ENCODE assay signal across 23 cellular contexts in genomic region chr10:4221315-4221714, GRCh38.
DNase-seq lines count a peak whose midpoint lies in the region; ATAC-seq and TF ChIP-seq lines count a peak whose summit lies in the region.
"Had no signal": no experiment of that assay in that cellular context is flagged by ENCODE, and none has a peak within 500 bp of the region (broad histone marks: within the 10 kb centered on the region; RNA-seq: fewer than 3 reads in every experiment).

No MANE protein-coding gene starts in this region.

- POLR2A ChIA-PET in OCI-LY7 (lab: Charles Lee): no interaction called here

- no peaks in the 10 kb centered on the region for H3K36me3 Mint-ChIP-seq in activated naive CD4-positive, alpha-beta T cell treated with anti-CD3 and anti-CD28 coated beads, Interleukin-2, amount 50 U/mL, for 72 hours
- H3K36me3 Mint-ChIP-seq in activated naive CD4-positive, alpha-beta T cell treated with anti-CD3 and anti-CD28 coated beads, Interleukin-2, amount 10 ng/mL, durations not matched to agents 7 days and 5 days: no peaks in the 10 kb centered on the region
- no peaks in the 10 kb centered on the region for H3K36me3 Mint-ChIP-seq in effector memory CD8-positive, alpha-beta T cell (ENCODE audit: insufficient read depth)
- H3K36me3 Mint-ChIP-seq: brain, natural killer cell had no signal

- no peak overlapping the region for H3K27ac ChIP-seq in OCI-LY7 (ENCODE audit: low read depth, low read length, poor library complexity, severe bottlenecking)
- H3K27ac ChIP-seq: colonic mucosa, esophagus squamous epithelium, VCaP had no signal

- H3K9me2 ChIP-seq in OCI-LY7 (ENCODE audit: insufficient read depth, low read length): no peaks in the 10 kb centered on the region
- H3K9me2 ChIP-seq: SK-N-SH had no signal

- BruUV-seq in OCI-LY7 (replicated peaks; lab: Mats Ljungman, UMichigan): no TSS peak

- no peaks in the 10 kb centered on the region for H3K4me1 Mint-ChIP-seq in activated naive CD4-positive, alpha-beta T cell treated with anti-CD3 and anti-CD28 coated beads, Interleukin-2, amount 10 ng/mL, durations not matched to agents 7 days and 5 days
- H3K4me1 Mint-ChIP-seq in effector memory CD8-positive, alpha-beta T cell (ENCODE audit: low read depth in 2 of 2): peaks cover 0 to 4% of the 10 kb centered on the region in 2 donors
- H3K4me1 Mint-ChIP-seq: natural killer cell had no signal

- peak; percentile 64 to 68 for ATAC-seq in activated naive CD4-positive, alpha-beta T cell treated with anti-CD3 and anti-CD28 coated beads, Interleukin-2, amount 50 U/mL, for 72 hours
- peak; percentile 23 for ATAC-seq in stimulated activated naive CD8-positive, alpha-beta T cell treated with anti-CD3 and anti-CD28 coated beads, Interleukin-15, Interleukin-2, amounts not matched to agents 100 U/mL and 50 U/mL, for 24 hours
- ATAC-seq in effector memory CD8-positive, alpha-beta T cell (replicated peaks): no peak
- ATAC-seq: left colon had no signal

- no peak for DNase-seq in activated naive CD4-positive, alpha-beta T cell treated with anti-CD3 and anti-CD28 coated beads, Interleukin-2, amount 50 U/mL, for 72 hours (ENCODE audit: low spot score in 2 of 2)
- DNase-seq in activated naive CD4-positive, alpha-beta T cell treated with anti-CD3 and anti-CD28 coated beads, Interleukin-2, amount 10 ng/mL, durations not matched to agents 7 days and 5 days: no peak
- DNase-seq in OCI-M1 (lab: John Stamatoyannopoulos, UW) (peak; percentile 24), fibroblast of mammary gland (ENCODE audit: low read depth) (peak; percentile 78), AML-193 (lab: John Stamatoyannopoulos, UW) (no peak), OCI-LY7 (ENCODE audit: low spot score) (no peak)
- no peak for DNase-seq in stimulated activated naive CD8-positive, alpha-beta T cell treated with anti-CD3 and anti-CD28 coated beads, Interleukin-15, Interleukin-2, amounts not matched to agents 100 U/mL and 50 U/mL, for 24 hours
- no peak for DNase-seq in effector memory CD8-positive, alpha-beta T cell
- DNase-seq: activated CD4-positive, alpha-beta T cell treated with anti-CD3 and anti-CD28 coated beads, Interleukin-2, amount 50 U/mL, for 48 hours; CD4-positive, alpha-beta T cell; colonic mucosa; endodermal cell; esophagus squamous epithelium; IMR-90; left colon; natural killer cell; NCI-H146; NCI-H524 treated with DMSO at 0.1 percent for 48 hours; SK-N-SH; stimulated activated CD4-positive, alpha-beta T cell treated with anti-CD3 and anti-CD28 coated beads, Interleukin-12 subunit alpha, Interleukin-12 subunit beta, amount 100 ng/mL, for 4 hours; stimulated activated CD8-positive, alpha-beta memory T cell treated with anti-CD3 and anti-CD28 coated beads, Interleukin-4, amount 100 ng/mL, for 48 hours had no signal

- H3K9me3 Mint-ChIP-seq in activated naive CD4-positive, alpha-beta T cell treated with anti-CD3 and anti-CD28 coated beads, Interleukin-2, amount 50 U/mL, for 72 hours: peaks cover 0 to 4% of the 10 kb centered on the region in 2 donors
- H3K9me3 Mint-ChIP-seq in activated naive CD4-positive, alpha-beta T cell treated with anti-CD3 and anti-CD28 coated beads, Interleukin-2, amount 10 ng/mL, durations not matched to agents 7 days and 5 days: peaks cover 1% of the 10 kb centered on the region
- no peaks in the 10 kb centered on the region for H3K9me3 Mint-ChIP-seq in effector memory CD8-positive, alpha-beta T cell
- H3K9me3 Mint-ChIP-seq: CD4-positive, alpha-beta T cell; endodermal cell; natural killer cell had no signal

- peaks cover 7% of the 10 kb centered on the region for H3K27me3 Mint-ChIP-seq in activated naive CD4-positive, alpha-beta T cell treated with anti-CD3 and anti-CD28 coated beads, Interleukin-2, amount 10 ng/mL, durations not matched to agents 7 days and 5 days
- peaks cover 7 to 10% of the 10 kb centered on the region in 2 donors for H3K27me3 Mint-ChIP-seq in effector memory CD8-positive, alpha-beta T cell
- H3K27me3 Mint-ChIP-seq: brain had no signal

- H3K79me2 ChIP-seq in OCI-LY7 (ENCODE audit: insufficient read depth, low read depth, low read length): no peaks in the 10 kb centered on the region

- H3K4me3 Mint-ChIP-seq in activated naive CD4-positive, alpha-beta T cell treated with anti-CD3 and anti-CD28 coated beads, Interleukin-2, amount 10 ng/mL, durations not matched to agents 7 days and 5 days: no peak overlapping the region
- no peak overlapping the region for H3K4me3 Mint-ChIP-seq in effector memory CD8-positive, alpha-beta T cell
- H3K4me3 Mint-ChIP-seq: brain; CD4-positive, alpha-beta T cell; endodermal cell; natural killer cell had no signal

- no peak overlapping the region for H3K27ac Mint-ChIP-seq in activated naive CD4-positive, alpha-beta T cell treated with anti-CD3 and anti-CD28 coated beads, Interleukin-2, amount 50 U/mL, for 72 hours
- no peak overlapping the region for H3K27ac Mint-ChIP-seq in activated naive CD4-positive, alpha-beta T cell treated with anti-CD3 and anti-CD28 coated beads, Interleukin-2, amount 10 ng/mL, durations not matched to agents 7 days and 5 days
- no peak overlapping the region for H3K27ac Mint-ChIP-seq in effector memory CD8-positive, alpha-beta T cell
- H3K27ac Mint-ChIP-seq: CD4-positive, alpha-beta T cell; endodermal cell; natural killer cell had no signal

- CTCF ChIA-PET in activated naive CD4-positive, alpha-beta T cell treated with anti-CD3 and anti-CD28 coated beads, Interleukin-2, amount 10 ng/mL, durations not matched to agents 7 days and 5 days (lab: Charles Lee): no interaction called here
- CTCF ChIA-PET in OCI-LY7 (lab: Charles Lee; ENCODE audit: unreplicated experiment): no interaction called here

- H3K4me2 ChIP-seq in OCI-LY7 (ENCODE audit: low read length): no peak overlapping the region
- H3K4me2 ChIP-seq: SK-N-SH had no signal

- no peaks in the 10 kb centered on the region for H3K9me3 ChIP-seq in OCI-LY7 (ENCODE audit: low read length)
- H3K9me3 ChIP-seq: colonic mucosa, esophagus squamous epithelium, SK-N-SH had no signal

- intact Hi-C loops in OCI-LY7 (cut with micrococcal nuclease; ENCODE audit: unreplicated experiment): no loop called here

- H3K4me3 ChIP-seq in fibroblast of mammary gland (ENCODE audit: control insufficient read depth, low read depth, low read length) (no peak overlapping the region), OCI-LY7 (ENCODE audit: low read depth, low read length, poor library complexity, severe bottlenecking) (no peak overlapping the region)
- H3K4me3 ChIP-seq: colonic mucosa, esophagus squamous epithelium had no signal

- no peak for TF ChIP-seq CTCF in fibroblast of mammary gland (conservative IDR thresholded peaks at IDR 0.05; ENCODE audit: control insufficient read depth, insufficient read depth, low read depth, low read length)
- TF ChIP-seq CTCF in OCI-LY7 (conservative IDR thresholded peaks at IDR 0.05; ENCODE audit: low read length): no peak

- H4K20me1 ChIP-seq in OCI-LY7 (ENCODE audit: insufficient read depth, low read length): no peaks in the 10 kb centered on the region

- no peaks in the 10 kb centered on the region for H3K4me1 ChIP-seq in OCI-LY7 (ENCODE audit: insufficient read depth, low read length, poor library complexity, severe bottlenecking)
- H3K4me1 ChIP-seq: colonic mucosa, esophagus squamous epithelium had no signal

- no peaks in the 10 kb centered on the region for H3K36me3 ChIP-seq in OCI-LY7 (ENCODE audit: insufficient read depth, low read length)
- H3K36me3 ChIP-seq: colonic mucosa, esophagus squamous epithelium had no signal

- H2AFZ ChIP-seq in OCI-LY7 (ENCODE audit: low read length): no peak overlapping the region

Comparison
In these comparisons a context has a peak if more than half of its experiments do, and no peak if none do; other contexts are left out.
1. DNase-seq: peak in OCI-M1 (single experiment) and fibroblast of mammary gland (single experiment); none in activated naive CD4-positive, alpha-beta T cell treated with anti-CD3 and anti-CD28 coated beads, Interleukin-2, amount 50 U/mL, for 72 hours (0 of 2), activated naive CD4-positive, alpha-beta T cell treated with anti-CD3 and anti-CD28 coated beads, Interleukin-2, amount 10 ng/mL, durations not matched to agents 7 days and 5 days (single experiment), stimulated activated naive CD8-positive, alpha-beta T cell treated with anti-CD3 and anti-CD28 coated beads, Interleukin-15, Interleukin-2, amounts not matched to agents 100 U/mL and 50 U/mL, for 24 hours (single experiment), effector memory CD8-positive, alpha-beta T cell (0 of 3), AML-193 (0 of 2) and OCI-LY7 (single experiment).